In genomic region chr1:41799723-41800122, GRCh38 we compare ENCODE assay signal across 11 cellular contexts.
DNase-seq lines count a peak whose midpoint lies in the region; ATAC-seq, FAIRE-seq and TF ChIP-seq lines count a peak whose summit lies in the region.
"Had no signal": no experiment of that assay in that cellular context is flagged by ENCODE, and none has a peak within 500 bp of the region (broad histone marks: within the 10 kb centered on the region; RNA-seq: fewer than 3 reads in every experiment).

No MANE protein-coding gene starts in this region.

- peaks cover 7% of the 10 kb centered on the region; the same call in 2 of the 3 replicates for H3K4me1 Mint-ChIP-seq in GM23338
- peaks cover 55% of the 10 kb centered on the region for H3K4me1 Mint-ChIP-seq in T-helper 2 cell treated with Interferon-gamma antibody and Interleukin-4, amounts not matched to agents 5 μg/mL and 100 μg/mL, for 36 hours (ENCODE audit: low read depth)
- no peaks in the 10 kb centered on the region for H3K4me1 Mint-ChIP-seq in Calu3 (ENCODE audit: low read depth, unreplicated experiment)

- intact Hi-C loops in transverse colon (cut with DNase I; ENCODE audit: low total_unique reads), result no loop called here
- intact Hi-C loops in Calu3 (cut with micrococcal nuclease; ENCODE audit: unreplicated experiment), result no loop called here

- H3K79me2 ChIP-seq in GM23338 (replicated peaks; ENCODE audit: insufficient read depth) (no peaks in the 10 kb centered on the region), keratinocyte (ENCODE audit: control insufficient read depth, insufficient read depth, low read length) (no peaks in the 10 kb centered on the region)

- ATAC-seq in GM23338 (no peak), HG02981 (IDR thresholded peaks at IDR 0.05; ENCODE audit: unreplicated experiment) (no peak)

- H3K4me3 Mint-ChIP-seq in GM23338, result no peak overlapping the region
- no peak overlapping the region for H3K4me3 Mint-ChIP-seq in T-helper 2 cell treated with Interferon-gamma antibody and Interleukin-4, amounts not matched to agents 5 μg/mL and 100 μg/mL, for 36 hours
- no peak overlapping the region for H3K4me3 Mint-ChIP-seq in Calu3 (ENCODE audit: low read depth, unreplicated experiment)

- H3K4me2 ChIP-seq in GM23338, result no peak overlapping the region
- no peak overlapping the region for H3K4me2 ChIP-seq in keratinocyte (ENCODE audit: control insufficient read depth, extremely low read depth, insufficient read depth, low read depth, low read length)

- BruUV-seq in Calu3 (replicated peaks; lab: Mats Ljungman, UMichigan), result no TSS peak

- H3K36me3 Mint-ChIP-seq in GM23338 (ENCODE audit: low read depth) (no peaks in the 10 kb centered on the region), Calu3 (ENCODE audit: insufficient read depth, unreplicated experiment) (no peaks in the 10 kb centered on the region)
- peaks cover 5% of the 10 kb centered on the region for H3K36me3 Mint-ChIP-seq in T-helper 2 cell treated with Interferon-gamma antibody and Interleukin-4, amounts not matched to agents 5 μg/mL and 100 μg/mL, for 36 hours (ENCODE audit: low read depth)

- in situ Hi-C loops in transverse colon (cut with MboI; ENCODE audit: low pct_ligation_motif_present in 1 of 4, low pct_unique_long_range_greater_than_20kb in 1 of 4, low sequenced_read_pairs in 3 of 4), result no loop called here

- no peaks in the 10 kb centered on the region for H3F3A ChIP-seq in GM23338 (replicated peaks; ENCODE audit: low read depth)

- no peak for TF ChIP-seq POLR2A in transverse colon (IDR thresholded peaks at IDR 0.05)

- no peaks in the 10 kb centered on the region for H4K20me1 ChIP-seq in GM23338 (replicated peaks; ENCODE audit: insufficient read depth)
- no peaks in the 10 kb centered on the region for H4K20me1 ChIP-seq in keratinocyte (ENCODE audit: control insufficient read depth, extremely low read depth, insufficient read depth, low read length)

- H3K4me1 ChIP-seq in GM23338 (ENCODE audit: insufficient read depth) (no peaks in the 10 kb centered on the region; the same call in 1 of the 2 replicates), keratinocyte (ENCODE audit: control insufficient read depth, extremely low read depth, insufficient read depth, low read length) (peaks cover 26% of the 10 kb centered on the region), transverse colon (peaks cover 0 to 8% (median 0%) of the 10 kb centered on the region in 4 donors)

- TF ChIP-seq EP300 in transverse colon (IDR thresholded peaks at IDR 0.05; ENCODE audit: low read depth), result no peak

- H3K9ac ChIP-seq in keratinocyte (ENCODE audit: control insufficient read depth, extremely low read depth, insufficient read depth, low read length), result no peak overlapping the region

- H3K9me3 ChIP-seq in keratinocyte (ENCODE audit: control insufficient read depth, low read depth, low read length), result no peaks in the 10 kb centered on the region
- no peaks in the 10 kb centered on the region for H3K9me3 ChIP-seq in transverse colon
- H3K9me3 ChIP-seq: adrenal gland had no signal

- no peaks in the 10 kb centered on the region; the same call in 2 of the 3 replicates for H3K9me3 Mint-ChIP-seq in GM23338
- H3K9me3 Mint-ChIP-seq in T-helper 2 cell treated with Interferon-gamma antibody and Interleukin-4, amounts not matched to agents 5 μg/mL and 100 μg/mL, for 36 hours, result no peaks in the 10 kb centered on the region
- H3K9me3 Mint-ChIP-seq in Calu3 (ENCODE audit: low read depth, unreplicated experiment), result no peaks in the 10 kb centered on the region

- H3K27me3 ChIP-seq in GM23338 (ENCODE audit: insufficient read depth) (no peaks in the 10 kb centered on the region), keratinocyte (ENCODE audit: control insufficient read depth, extremely low read depth, insufficient read depth, low read length) (no peaks in the 10 kb centered on the region), transverse colon (no peaks in the 10 kb centered on the region)
- H3K27me3 ChIP-seq: adrenal gland had no signal

- no peak overlapping the region for H3K27ac ChIP-seq in GM23338 (ENCODE audit: low read depth)
- H3K27ac ChIP-seq in keratinocyte (ENCODE audit: control insufficient read depth, insufficient read depth, low read length), result no peak overlapping the region
- H3K27ac ChIP-seq in transverse colon, result no peak overlapping the region

- CTCF ChIA-PET in Calu3 (lab: Charles Lee), result no interaction called here

- no peaks in the 10 kb centered on the region for H3K9me1 ChIP-seq in keratinocyte (ENCODE audit: control insufficient read depth, extremely low read depth, insufficient read depth, low read length)

- no peaks in the 10 kb centered on the region for H3K9me2 ChIP-seq in GM23338 (ENCODE audit: insufficient read depth)

- DNase-seq in Daoy (ENCODE audit: low read depth) (peak; percentile 33), GM23338 (ENCODE audit: low spot score) (no peak), keratinocyte (ENCODE audit: low read depth, low spot score) (no peak), HCEC 1CT (no peak), transverse colon (no peak), Calu3 (no peak)
- peak; percentile 36 for DNase-seq in T-helper 2 cell treated with Interferon-gamma antibody and Interleukin-4, amounts not matched to agents 5 μg/mL and 100 μg/mL, for 36 hours (ENCODE audit: low spot score)
- DNase-seq: adrenal gland, RPMI8226 had no signal

- WGBS in transverse colon (ENCODE audit: low coverage in 1 of 2), 2 donors, result 63 to 76% methylated on average over 2 of the region's 2 CpGs

- H3K36me3 ChIP-seq in GM23338 (ENCODE audit: insufficient read depth), result no peaks in the 10 kb centered on the region
- H3K36me3 ChIP-seq in keratinocyte (ENCODE audit: control insufficient read depth in 2 of 2, extremely low read depth in 1 of 2, insufficient read depth in 2 of 2, low read length in 2 of 2), result no peaks in the 10 kb centered on the region
- H3K36me3 ChIP-seq in transverse colon, result no peaks in the 10 kb centered on the region
- H3K36me3 ChIP-seq: adrenal gland had no signal

- dilution Hi-C loops in keratinocyte (cut with MboI; ENCODE audit: extremely low pct_ligation_motif_present, low sequenced_read_pairs), result no loop called here

- FAIRE-seq in keratinocyte (lab: Jason Lieb, UNC), result peak; percentile 91

- TF ChIP-seq CTCF in GM23338 (conservative IDR thresholded peaks at IDR 0.05; ENCODE audit: low read depth in 2 of 2), result no peak
- no peak for TF ChIP-seq CTCF in keratinocyte (optimal IDR thresholded peaks at IDR 0.05 in 1 of 3, IDR thresholded peaks at IDR 0.05 in 1 of 3, conservative IDR thresholded peaks at IDR 0.05 in 1 of 3; ENCODE audit: extremely low read depth in 1 of 3, insufficient read depth in 2 of 3, low read length in 3 of 3)
- TF ChIP-seq CTCF in transverse colon (IDR thresholded peaks at IDR 0.05), result no peak
- TF ChIP-seq CTCF in Calu3 (IDR thresholded peaks at IDR 0.05; ENCODE audit: unreplicated experiment), result no peak

- H3K4me3 ChIP-seq in GM23338, result no peak overlapping the region
- H3K4me3 ChIP-seq in keratinocyte (ENCODE audit: control insufficient read depth in 2 of 3, extremely low read depth in 1 of 3, insufficient read depth in 2 of 3, low read depth in 1 of 3, low read length in 3 of 3), result no peak overlapping the region
- H3K4me3 ChIP-seq in transverse colon, result no peak overlapping the region
- H3K4me3 ChIP-seq: adrenal gland, skin epidermis had no signal

- H2AFZ ChIP-seq in GM23338 (0 out of 2 replicates have a peak overlapping the region, but pooled peaks have one; percentile 28), keratinocyte (ENCODE audit: control insufficient read depth, low read length) (no peak overlapping the region)

- no peak overlapping the region for H3K27ac Mint-ChIP-seq in GM23338
- H3K27ac Mint-ChIP-seq in T-helper 2 cell treated with Interferon-gamma antibody and Interleukin-4, amounts not matched to agents 5 μg/mL and 100 μg/mL, for 36 hours, result no peak overlapping the region
- H3K27ac Mint-ChIP-seq in Calu3 (ENCODE audit: unreplicated experiment), result no peak overlapping the region

- H3K27me3 Mint-ChIP-seq in GM23338 (ENCODE audit: insufficient read depth, low read depth, poor library complexity), result no peaks in the 10 kb centered on the region
- H3K27me3 Mint-ChIP-seq in T-helper 2 cell treated with Interferon-gamma antibody and Interleukin-4, amounts not matched to agents 5 μg/mL and 100 μg/mL, for 36 hours (ENCODE audit: low read depth), result no peaks in the 10 kb centered on the region
- H3K27me3 Mint-ChIP-seq in Calu3 (ENCODE audit: unreplicated experiment), result no peaks in the 10 kb centered on the region

TF ChIP-seq in GM23338, 12 proteins besides CTCF, POLR2A, EP300 and RAD21 (continues in another document):
- TF ChIP-seq ZNF114 (CRISPR knock-in tag; IDR thresholded peaks at IDR 0.05), result no peak
- TF ChIP-seq EZH2 (IDR thresholded peaks at IDR 0.05; ENCODE audit: low read depth, unreplicated experiment), result no peak
- no peak for TF ChIP-seq POLR2AphosphoS5 (IDR thresholded peaks at IDR 0.05; ENCODE audit: low read depth)
- TF ChIP-seq ZNF331 (CRISPR knock-in tag; IDR thresholded peaks at IDR 0.05; ENCODE audit: low read depth), result no peak
- no peak for TF ChIP-seq JUNB (IDR thresholded peaks at IDR 0.05; ENCODE audit: unreplicated experiment)
- no peak for TF ChIP-seq ETS1 (IDR thresholded peaks at IDR 0.05)
- TF ChIP-seq NANOG (IDR thresholded peaks at IDR 0.05; ENCODE audit: borderline replicate concordance), result no peak
- TF ChIP-seq CREB1 (CRISPR knock-in tag; IDR thresholded peaks at IDR 0.05; ENCODE audit: low read depth), result no peak
- no peak for TF ChIP-seq STAT1 (IDR thresholded peaks at IDR 0.05; ENCODE audit: unreplicated experiment)
- TF ChIP-seq EZH2phosphoT487 (IDR thresholded peaks at IDR 0.05; ENCODE audit: unreplicated experiment), result no peak

Comparison
In these comparisons a context has a peak if more than half of its experiments do, and no peak if none do; other contexts are left out.
1. DNase-seq: peak in Daoy (single experiment) and T-helper 2 cell treated with Interferon-gamma antibody and Interleukin-4, amounts not matched to agents 5 μg/mL and 100 μg/mL, for 36 hours (single experiment); none in GM23338 (single experiment), keratinocyte (single experiment), HCEC 1CT (single experiment), transverse colon (single experiment) and Calu3 (single experiment).